17 cellular contexts compared by ENCODE assay signal in the genomic region with DNA sequence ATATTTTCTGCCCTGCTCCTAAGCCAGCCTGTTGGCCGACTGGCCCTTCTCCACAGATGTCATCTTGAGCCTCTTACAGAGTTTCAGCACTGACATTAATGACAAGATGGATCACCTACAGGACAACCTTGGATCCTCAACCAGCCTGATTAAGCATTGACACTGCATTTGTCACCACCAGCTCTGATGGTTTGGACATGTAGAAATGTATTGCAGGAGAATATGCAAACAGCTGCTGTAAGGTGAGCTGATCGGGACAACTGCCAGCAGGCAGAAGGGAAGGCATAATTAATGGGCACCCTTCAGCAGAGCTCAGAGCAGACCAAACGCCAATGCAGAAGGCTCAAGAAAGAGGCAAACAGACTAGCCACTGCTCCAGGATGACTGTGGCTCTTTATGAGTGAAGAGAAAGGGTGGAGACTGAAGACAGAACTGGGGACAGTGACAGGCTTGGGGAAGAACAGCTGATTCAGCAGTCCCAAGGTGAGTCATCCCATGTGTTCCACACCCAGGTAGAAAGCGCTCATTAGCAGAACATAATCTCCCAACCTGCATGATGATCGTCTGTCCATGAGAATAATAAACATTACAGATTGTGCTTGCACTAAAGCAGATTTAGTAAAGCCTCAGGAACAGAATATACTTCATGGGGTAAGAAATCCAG. TPM values are rescaled to one million over a fixed set of nuclear protein-coding genes. Genes with fewer than 3 reads are reported as not detected.
DNase-seq lines count a peak whose midpoint lies in the region; ATAC-seq, FAIRE-seq and TF ChIP-seq lines count a peak whose summit lies in the region.
"Had no signal": no experiment of that assay in that cellular context is flagged by ENCODE, and none has a peak within 500 bp of the region (broad histone marks: within the 10 kb centered on the region; RNA-seq: fewer than 3 reads in every experiment).

No MANE protein-coding gene starts in this region.

- in situ Hi-C loops in KBM-7 (cut with MboI; ENCODE audit: low pct_unique_long_range_greater_than_20kb, low sequenced_read_pairs) = loop anchor here (10.0 kb wide), 1 partner anchor 126 kb away; no protein-coding TSS in a partner anchor

- H3K27ac ChIP-seq in effector memory CD4-positive, alpha-beta T cell (ENCODE audit: insufficient read depth, low read length, poor library complexity, severe bottlenecking) = no peak overlapping the region
- H3K27ac ChIP-seq: breast epithelium had no signal

- H3K27me3 ChIP-seq in effector memory CD4-positive, alpha-beta T cell (replicated peaks; ENCODE audit: control insufficient read depth, insufficient read depth, low read length, poor library complexity, severe bottlenecking) = no peaks in the 10 kb centered on the region

- H3K27me3 Mint-ChIP-seq in natural killer cell treated with Interleukin-12 subunit alpha and Interleukin-12 subunit beta and Interleukin-15 and Interleukin-18, amount 100 ng/mL, for 72 hours = peaks cover 10 to 18% of the 10 kb centered on the region in 2 donors
- H3K27me3 Mint-ChIP-seq in natural killer cell (ENCODE audit: low read depth in 2 of 2) = peaks cover 14 to 27% of the 10 kb centered on the region in 2 donors
- H3K27me3 Mint-ChIP-seq: stimulated activated memory B cell treated with anti-CD40 and anti-IgM and Interleukin-4, amounts not matched to agents 10 μg/mL and 1 μg/mL and 100 μg/mL, for 72 hours had no signal

- H3K4me3 Mint-ChIP-seq in natural killer cell treated with Interleukin-12 subunit alpha and Interleukin-12 subunit beta and Interleukin-15 and Interleukin-18, amount 100 ng/mL, for 72 hours = peak overlapping the region; percentile 20
- H3K4me3 Mint-ChIP-seq in natural killer cell = no peak overlapping the region
- H3K4me3 Mint-ChIP-seq: IgD-negative memory B cell; stimulated activated memory B cell treated with anti-CD40 and anti-IgM and Interleukin-4, amounts not matched to agents 10 μg/mL and 1 μg/mL and 100 μg/mL, for 72 hours had no signal

- H3K36me3 Mint-ChIP-seq in natural killer cell treated with Interleukin-12 subunit alpha and Interleukin-12 subunit beta and Interleukin-15 and Interleukin-18, amount 100 ng/mL, for 72 hours = peaks cover 6% of the 10 kb centered on the region
- H3K36me3 Mint-ChIP-seq in natural killer cell = no peaks in the 10 kb centered on the region
- H3K36me3 Mint-ChIP-seq: IgD-negative memory B cell; stimulated activated memory B cell treated with anti-CD40 and anti-IgM and Interleukin-4, amounts not matched to agents 10 μg/mL and 1 μg/mL and 100 μg/mL, for 72 hours had no signal

- H3K9me3 Mint-ChIP-seq in natural killer cell treated with Interleukin-12 subunit alpha and Interleukin-12 subunit beta and Interleukin-15 and Interleukin-18, amount 100 ng/mL, for 72 hours = no peaks in the 10 kb centered on the region
- H3K9me3 Mint-ChIP-seq in natural killer cell = no peaks in the 10 kb centered on the region
- H3K9me3 Mint-ChIP-seq: IgD-negative memory B cell had no signal

- H3K4me3 ChIP-seq in effector memory CD4-positive, alpha-beta T cell (ENCODE audit: insufficient read depth, low read depth, low read length, poor library complexity, severe bottlenecking) = no peak overlapping the region
- H3K4me3 ChIP-seq: breast epithelium had no signal

- intact Hi-C loops in natural killer cell (cut with micrococcal nuclease) = no loop called here
- intact Hi-C loops in Right ventricle myocardium superior (cut with DNase I) = loop anchor here (5.0 kb wide), 1 partner anchor 44 kb away; no protein-coding TSS in a partner anchor

- peak; percentile 28 to 38 for ATAC-seq in natural killer cell treated with Interleukin-12 subunit alpha and Interleukin-12 subunit beta and Interleukin-15 and Interleukin-18, amount 100 ng/mL, for 72 hours
- ATAC-seq in natural killer cell = no peak
- peak; percentile 53 for ATAC-seq in Right ventricle myocardium superior (ENCODE audit: poor library complexity)
- no peak for ATAC-seq in HG03196 (IDR thresholded peaks at IDR 0.05; ENCODE audit: unreplicated experiment)
- ATAC-seq: stimulated activated memory B cell treated with anti-CD40 and anti-IgM and Interleukin-4, amounts not matched to agents 10 μg/mL and 1 μg/mL and 100 μg/mL, for 72 hours had no signal

- no peaks in the 10 kb centered on the region for H3K9me3 ChIP-seq in effector memory CD4-positive, alpha-beta T cell (ENCODE audit: control insufficient read depth, low read length)
- H3K9me3 ChIP-seq: breast epithelium had no signal

- peaks cover 24 to 27% of the 10 kb centered on the region in 2 donors for H3K4me1 Mint-ChIP-seq in natural killer cell treated with Interleukin-12 subunit alpha and Interleukin-12 subunit beta and Interleukin-15 and Interleukin-18, amount 100 ng/mL, for 72 hours (ENCODE audit: low read depth in 2 of 2)
- peaks cover 35 to 50% of the 10 kb centered on the region in 2 donors for H3K4me1 Mint-ChIP-seq in natural killer cell

- H3K36me3 ChIP-seq in effector memory CD4-positive, alpha-beta T cell (ENCODE audit: control insufficient read depth, insufficient read depth, low read length) = no peaks in the 10 kb centered on the region
- H3K36me3 ChIP-seq: breast epithelium had no signal

- H3K4me1 ChIP-seq in effector memory CD4-positive, alpha-beta T cell (ENCODE audit: control insufficient read depth, insufficient read depth, low read length, poor library complexity, severe bottlenecking) = peaks cover 11% of the 10 kb centered on the region
- H3K4me1 ChIP-seq: breast epithelium had no signal

- no peak overlapping the region for H3K27ac Mint-ChIP-seq in natural killer cell treated with Interleukin-12 subunit alpha and Interleukin-12 subunit beta and Interleukin-15 and Interleukin-18, amount 100 ng/mL, for 72 hours
- H3K27ac Mint-ChIP-seq in natural killer cell = peak overlapping the region in 1 of 2 donors; percentile 71
- H3K27ac Mint-ChIP-seq: IgD-negative memory B cell; stimulated activated memory B cell treated with anti-CD40 and anti-IgM and Interleukin-4, amounts not matched to agents 10 μg/mL and 1 μg/mL and 100 μg/mL, for 72 hours had no signal

- no peak for DNase-seq in natural killer cell treated with Interleukin-12 subunit alpha and Interleukin-12 subunit beta and Interleukin-15 and Interleukin-18, amount 100 ng/mL, for 72 hours (ENCODE audit: low spot score)
- no peak for DNase-seq in natural killer cell
- DNase-seq in NCI-H524 treated with DMSO at 0.1 percent for 48 hours (lab: John Stamatoyannopoulos, UW) = peak; percentile 90
- DNase-seq in Right ventricle myocardium superior = peak; percentile 53
- DNase-seq in KBM-7 = no peak
- no peak for DNase-seq in effector memory CD4-positive, alpha-beta T cell
- DNase-seq in urothelium cell line (ENCODE audit: low spot score) = no peak
- DNase-seq: activated naive CD4-positive, alpha-beta T cell; AML-193; NCI-H1694; stimulated activated CD4-positive, alpha-beta T cell treated with anti-CD3 and anti-CD28 coated beads, Interleukin-4, amount 100 ng/mL, for 24 hours had no signal

- FAIRE-seq in urothelium cell line (lab: Jason Lieb, UNC) = no peak

- no peak for TF ChIP-seq CTCF in natural killer cell (IDR thresholded peaks at IDR 0.05)

RNA-seq across cellular contexts. Expression of gene CORIN, which starts 6.7 kb away (rescaled TPM):
- not detected for total RNA-seq in natural killer cell treated with Interleukin-12 subunit alpha and Interleukin-12 subunit beta and Interleukin-15 and Interleukin-18, amount 100 ng/mL, for 72 hours
- total RNA-seq in natural killer cell (under 1 TPM in 1 of 3 donors, not detected in 2; 0.78 TPM), Right ventricle myocardium superior (65.0 TPM)
- total RNA-seq: Daoy, kidney epithelial cell had no signal

Comparison
In these comparisons a context has a peak if more than half of its experiments do, and no peak if none do; other contexts are left out.
1. ATAC-seq: peak in natural killer cell treated with Interleukin-12 subunit alpha and Interleukin-12 subunit beta and Interleukin-15 and Interleukin-18, amount 100 ng/mL, for 72 hours (2 of 2) and Right ventricle myocardium superior (single experiment); none in natural killer cell (0 of 3) and HG03196 (single experiment).
2. DNase-seq: peak in NCI-H524 treated with DMSO at 0.1 percent for 48 hours (single experiment) and Right ventricle myocardium superior (single experiment); none in natural killer cell treated with Interleukin-12 subunit alpha and Interleukin-12 subunit beta and Interleukin-15 and Interleukin-18, amount 100 ng/mL, for 72 hours (single experiment), natural killer cell (single experiment), KBM-7 (single experiment), effector memory CD4-positive, alpha-beta T cell (0 of 3) and urothelium cell line (single experiment).
3. RNA of gene CORIN, which starts 6.7 kb away (total RNA-seq): 65.0 TPM in Right ventricle myocardium superior (single experiment); not detected in natural killer cell treated with Interleukin-12 subunit alpha and Interleukin-12 subunit beta and Interleukin-15 and Interleukin-18, amount 100 ng/mL, for 72 hours and 0.78 TPM in natural killer cell; every median in the first group is over 10 times any median in the second.